ENCODE assay signal across 16 cellular contexts in the genomic region with DNA sequence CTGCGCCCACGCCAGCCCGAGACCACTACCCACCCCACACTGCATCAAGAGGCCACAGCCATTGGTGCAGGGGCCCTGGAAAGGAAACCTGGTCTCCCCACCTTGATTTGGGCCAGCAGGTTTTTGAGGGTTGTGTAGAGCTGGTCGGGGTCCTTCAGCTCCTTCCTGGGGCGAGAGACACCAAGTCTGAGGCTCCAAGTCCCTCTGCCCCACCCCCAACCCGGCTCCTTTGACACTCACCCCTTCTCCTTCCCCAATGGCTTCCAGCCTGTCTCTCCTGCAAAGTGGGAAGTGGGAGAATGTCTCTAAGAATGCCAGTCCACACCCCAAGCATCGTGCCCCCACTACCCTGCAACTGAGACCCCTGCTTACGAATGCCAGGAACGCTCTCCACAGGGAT. TPM values are rescaled to one million over a fixed set of nuclear protein-coding genes. Genes with fewer than 3 reads are reported as not detected.
DNase-seq lines count a peak whose midpoint lies in the region; ATAC-seq and TF ChIP-seq lines count a peak whose summit lies in the region.
"Had no signal": no experiment of that assay in that cellular context is flagged by ENCODE, and none has a peak within 500 bp of the region (broad histone marks: within the 10 kb centered on the region; RNA-seq: fewer than 3 reads in every experiment).

No MANE protein-coding gene starts in this region.

- no peaks in the 10 kb centered on the region for H3K9me3 ChIP-seq in breast epithelium
- H3K9me3 ChIP-seq: BE2C, SJSA1 had no signal

- intact Hi-C loops in MCF 10A (cut with micrococcal nuclease) (no loop called here), breast epithelium (cut with DNase I; ENCODE audit: low total_unique reads) (loop anchor here (5.0 kb wide), 1 partner anchor 87 kb away; no protein-coding TSS in a partner anchor)

- H3K27me3 Mint-ChIP-seq in MCF 10A (ENCODE audit: insufficient read depth, unreplicated experiment) (no peaks in the 10 kb centered on the region), T-cell (no peaks in the 10 kb centered on the region)
- H3K27me3 Mint-ChIP-seq in central memory CD8-positive, alpha-beta T cell: no peaks in the 10 kb centered on the region

- H3K9me3 Mint-ChIP-seq in MCF 10A (ENCODE audit: unreplicated experiment) (no peaks in the 10 kb centered on the region), T-cell (no peaks in the 10 kb centered on the region)
- no peaks in the 10 kb centered on the region for H3K9me3 Mint-ChIP-seq in central memory CD8-positive, alpha-beta T cell
- H3K9me3 Mint-ChIP-seq in stimulated activated effector memory CD8-positive, alpha-beta T cell treated with anti-CD3 and anti-CD28 coated beads, Interleukin-12 subunit alpha, Interleukin-12 subunit beta, amount 100 ng/mL, for 72 hours: no peaks in the 10 kb centered on the region

- POLR2A ChIA-PET in MCF 10A (lab: Yijun Ruan, JAX) (interaction anchor here (1.0 to 3.0 kb wide), 3 partner anchors 97 to 309 kb away, joined by 3 to 17 read pairs (median 3); a partner anchor contains a TSS), T-cell (lab: Charles Lee) (interaction anchor here (0.5 kb wide), 2 partner anchors 97 to 198 kb away, joined by 3 to 4 read pairs; a partner anchor contains a TSS)

- H3K27me3 ChIP-seq in breast epithelium: no peaks in the 10 kb centered on the region
- H3K27me3 ChIP-seq: BE2C, SJSA1 had no signal

- BruUV-seq in MCF 10A (replicated peaks; lab: Mats Ljungman, UMichigan): no TSS peak

- H3K4me1 ChIP-seq in breast epithelium: peaks cover 6 to 9% of the 10 kb centered on the region in 2 donors
- H3K4me1 ChIP-seq: BE2C had no signal

- H3K27ac ChIP-seq in breast epithelium: peak overlapping the region in 1 of 2 donors; percentile 12
- H3K27ac ChIP-seq: SJSA1 had no signal

- H3K36me3 Mint-ChIP-seq in MCF 10A (ENCODE audit: insufficient read depth, unreplicated experiment) (peaks cover 34% of the 10 kb centered on the region), T-cell (peaks cover 37% of the 10 kb centered on the region)
- H3K36me3 Mint-ChIP-seq in central memory CD8-positive, alpha-beta T cell (ENCODE audit: insufficient read depth): peaks cover 18% of the 10 kb centered on the region
- peaks cover 43% of the 10 kb centered on the region for H3K36me3 Mint-ChIP-seq in stimulated activated effector memory CD8-positive, alpha-beta T cell treated with anti-CD3 and anti-CD28 coated beads, Interleukin-12 subunit alpha, Interleukin-12 subunit beta, amount 100 ng/mL, for 72 hours

- no peak for ATAC-seq in T-cell (replicated peaks in 1 of 4)
- ATAC-seq in central memory CD8-positive, alpha-beta T cell (replicated peaks; ENCODE audit: extremely low read depth, poor library complexity, severe bottlenecking): no peak
- no peak for ATAC-seq in stimulated activated effector memory CD8-positive, alpha-beta T cell treated with anti-CD3 and anti-CD28 coated beads, Interleukin-12 subunit alpha, Interleukin-12 subunit beta, amount 100 ng/mL, for 72 hours

- DNase-seq in MCF 10A (ENCODE audit: unreplicated experiment) (no peak), breast epithelium (ENCODE audit: low spot score in 2 of 2) (no peak), T-cell (no peak), HuH-7 (ENCODE audit: low spot score) (no peak), DMS 273 (lab: John Stamatoyannopoulos, UW; ENCODE audit: unreplicated experiment) (no peak), HuH-7.5 (ENCODE audit: low spot score) (no peak)
- no peak for DNase-seq in central memory CD8-positive, alpha-beta T cell (ENCODE audit: low spot score in 2 of 2)
- no peak for DNase-seq in stimulated activated effector memory CD8-positive, alpha-beta T cell treated with anti-CD3 and anti-CD28 coated beads, Interleukin-12 subunit alpha, Interleukin-12 subunit beta, amount 100 ng/mL, for 72 hours (ENCODE audit: low spot score in 2 of 2)
- DNase-seq: BE2C, DMS153, EL, HCEC 1CT, NCI-H345, NCI-H526 treated with DMSO at 0.1 percent for 48 hours, RPMI8226 had no signal

- no peak overlapping the region for H3K4me3 ChIP-seq in breast epithelium
- H3K4me3 ChIP-seq: SJSA1 had no signal

- H3K27ac Mint-ChIP-seq in MCF 10A (ENCODE audit: low read depth, unreplicated experiment) (peak overlapping the region; percentile 35), T-cell (peak overlapping the region; percentile 49 to 80)
- H3K27ac Mint-ChIP-seq in central memory CD8-positive, alpha-beta T cell (ENCODE audit: low read depth): peak overlapping the region; percentile 11
- peak overlapping the region; percentile 96 for H3K27ac Mint-ChIP-seq in stimulated activated effector memory CD8-positive, alpha-beta T cell treated with anti-CD3 and anti-CD28 coated beads, Interleukin-12 subunit alpha, Interleukin-12 subunit beta, amount 100 ng/mL, for 72 hours

- CTCF ChIA-PET in MCF 10A (lab: Yijun Ruan, JAX): interaction anchor here (0.9 to 8.2 kb wide), 4 partner anchors 9 to 97 kb away, joined by 3 to 37 read pairs (median 16); a partner anchor contains a TSS
- CTCF ChIA-PET in T-cell (lab: Charles Lee): interaction anchor here (1.1 to 1.4 kb wide), 3 partner anchors 46 to 89 kb away, joined by 3 to 7 read pairs (median 6); no protein-coding TSS in a partner anchor

- H3K4me1 Mint-ChIP-seq in MCF 10A (ENCODE audit: insufficient read depth, unreplicated experiment) (no peaks in the 10 kb centered on the region), T-cell (peaks cover 43 to 59% (median 53%) of the 10 kb centered on the region in 3 donors)
- peaks cover 46% of the 10 kb centered on the region for H3K4me1 Mint-ChIP-seq in central memory CD8-positive, alpha-beta T cell
- peaks cover 60% of the 10 kb centered on the region for H3K4me1 Mint-ChIP-seq in stimulated activated effector memory CD8-positive, alpha-beta T cell treated with anti-CD3 and anti-CD28 coated beads, Interleukin-12 subunit alpha, Interleukin-12 subunit beta, amount 100 ng/mL, for 72 hours

- TF ChIP-seq CTCF in MCF 10A (IDR thresholded peaks at IDR 0.05; ENCODE audit: unreplicated experiment) (no peak), breast epithelium (IDR thresholded peaks at IDR 0.05) (no peak)

- TF ChIP-seq POLR2A in breast epithelium (IDR thresholded peaks at IDR 0.05): no peak

- H3K36me3 ChIP-seq in breast epithelium: no peaks in the 10 kb centered on the region

- H3K4me3 Mint-ChIP-seq in MCF 10A (ENCODE audit: unreplicated experiment) (no peak overlapping the region), T-cell (peak overlapping the region in 1 of 3 donors; percentile 29)
- H3K4me3 Mint-ChIP-seq in central memory CD8-positive, alpha-beta T cell: no peak overlapping the region
- no peak overlapping the region for H3K4me3 Mint-ChIP-seq in stimulated activated effector memory CD8-positive, alpha-beta T cell treated with anti-CD3 and anti-CD28 coated beads, Interleukin-12 subunit alpha, Interleukin-12 subunit beta, amount 100 ng/mL, for 72 hours

RNA-seq across cellular contexts. Expression of a gene that starts 1.6 kb away (rescaled TPM):
- total RNA-seq in MCF 10A (2022) (2.8 and 4.2 TPM in 2 replicates), breast epithelium (10 to 100 TPM; 13.1 to 22.8 (median 13.4) TPM), T-cell (10 to 100 TPM; 38.2 to 63.0 (median 41.7) TPM)

RNA-seq across cellular contexts. Expression of a gene that starts 7.0 kb away (rescaled TPM):
- total RNA-seq in MCF 10A (2022) (37.4 and 44.6 TPM in 2 replicates), breast epithelium (10 to 100 TPM; 22.7 to 55.8 (median 54.4) TPM), T-cell (10 to 100 TPM; 41.1 to 75.5 (median 61.1) TPM)

RNA-seq across cellular contexts. Expression of a gene that starts 8.5 kb away (rescaled TPM):
- total RNA-seq in MCF 10A (2022) (not detected in 2 replicates), breast epithelium (under 1 TPM in 1 of 3 donors, not detected in 2; 0.48 TPM), T-cell (under 1 TPM in 2 of 5 donors, not detected in 3; 0.13 to 0.18 TPM)
- total RNA-seq: SJSA1 had no signal

RNA-seq across cellular contexts. Expression of a gene that starts 15.8 kb away (rescaled TPM):
- total RNA-seq in MCF 10A (2022) (0.26 and 0.44 TPM in 2 replicates), breast epithelium (1 to 10 TPM in 1 of 3 donors, under 1 TPM in 2; 0.48 to 1.0 (median 0.66) TPM), T-cell (1 to 10 TPM in 1 of 5 donors, under 1 TPM in 4; 0.16 to 1.0 (median 0.46) TPM)
- total RNA-seq: SJSA1 had no signal

RNA-seq across cellular contexts. Expression of a gene that starts 40.7 kb away (rescaled TPM):
- total RNA-seq in MCF 10A (2022): 101 and 119 TPM in 2 replicates
- 100 to 1,000 TPM; 114 to 146 (median 117) TPM for total RNA-seq in breast epithelium
- total RNA-seq in T-cell: 10 to 100 TPM; 72.3 to 85.9 (median 79.3) TPM

Comparison
In these comparisons a context has a peak if more than half of its experiments do, and no peak if none do; other contexts are left out.
1. H3K27ac Mint-ChIP-seq: peak in every context shown above with its lines; median percentile 96 in stimulated activated effector memory CD8-positive, alpha-beta T cell treated with anti-CD3 and anti-CD28 coated beads, Interleukin-12 subunit alpha, Interleukin-12 subunit beta, amount 100 ng/mL, for 72 hours; 64 in T-cell; 35 in MCF 10A; 11 in central memory CD8-positive, alpha-beta T cell.